1 cellular context compared by ENCODE assay signal in the genomic region with DNA sequence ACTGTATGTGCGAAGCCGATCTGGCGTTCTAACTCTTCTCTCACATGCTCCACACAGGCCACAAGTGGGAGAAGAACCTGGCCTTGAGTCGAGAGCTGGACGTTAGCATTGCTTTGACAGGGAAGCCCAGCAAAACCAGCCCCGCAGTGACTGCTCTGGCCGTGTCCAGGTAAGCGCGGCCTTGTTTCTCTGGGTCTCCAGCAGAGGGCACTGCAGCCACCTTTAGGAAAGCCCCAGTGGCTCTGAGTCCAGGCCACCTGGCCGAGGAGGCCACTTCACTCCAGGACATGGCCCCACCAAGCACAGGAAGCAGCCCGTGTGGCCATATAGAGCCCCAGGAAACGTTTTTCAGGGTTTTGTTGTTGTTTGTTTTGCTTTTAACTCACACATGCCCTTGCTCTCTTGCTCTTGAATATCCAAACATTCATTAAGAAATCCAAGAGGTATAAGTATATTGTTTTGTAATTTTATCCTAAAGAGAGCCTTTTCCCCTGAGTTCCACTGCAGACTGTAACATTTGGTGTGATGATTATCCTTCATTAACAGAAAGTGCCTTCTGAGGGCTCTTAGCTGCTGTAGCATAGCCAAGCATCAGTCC.
A peak's percentile ranks its signal among the peaks of the same experiment; 100 is the strongest.
TF ChIP-seq lines count a peak whose summit lies in the region.

No MANE protein-coding gene starts in this region.

TF ChIP-seq in H1, 55 proteins besides CTCF, POLR2A, EP300 and RAD21:
- TF ChIP-seq TCF12 (IDR thresholded peaks at IDR 0.05; ENCODE audit: low read depth, low read length), result peak; percentile 79; the same call in 1 of the 2 replicates
- TF ChIP-seq, protein P1, sequence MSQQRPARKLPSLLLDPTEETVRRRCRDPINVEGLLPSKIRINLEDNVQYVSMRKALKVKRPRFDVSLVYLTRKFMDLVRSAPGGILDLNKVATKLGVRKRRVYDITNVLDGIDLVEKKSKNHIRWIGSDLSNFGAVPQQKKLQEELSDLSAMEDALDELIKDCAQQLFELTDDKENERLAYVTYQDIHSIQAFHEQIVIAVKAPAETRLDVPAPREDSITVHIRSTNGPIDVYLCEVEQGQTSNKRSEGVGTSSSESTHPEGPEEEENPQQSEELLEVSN (IDR thresholded peaks at IDR 0.05), result 0 out of 2 replicates have a peak, but pooled peaks have one; percentile 21
- TF ChIP-seq EGR1 (IDR thresholded peaks at IDR 0.05; ENCODE audit: borderline replicate concordance, low read depth, low read length), result no peak
- TF ChIP-seq SIX5 (IDR thresholded peaks at IDR 0.05; ENCODE audit: low read depth, low read length), result no peak
- no peak for TF ChIP-seq KDM5A (IDR thresholded peaks at IDR 0.05; ENCODE audit: low read length)
- TF ChIP-seq SIN3A (conservative IDR thresholded peaks at IDR 0.05 in 1 of 2, IDR thresholded peaks at IDR 0.05 in 1 of 2; ENCODE audit: low read depth in 1 of 2, low read length in 2 of 2), result 0 out of 4 replicates have a peak, but pooled peaks of 1 of the 2 experiments have one; percentile 31
- no peak for TF ChIP-seq PHF8 (conservative IDR thresholded peaks at IDR 0.05; ENCODE audit: low read depth, low read length)
- TF ChIP-seq SRF (IDR thresholded peaks at IDR 0.05; ENCODE audit: low read depth, low read length), result no peak
- TF ChIP-seq, protein P2, sequence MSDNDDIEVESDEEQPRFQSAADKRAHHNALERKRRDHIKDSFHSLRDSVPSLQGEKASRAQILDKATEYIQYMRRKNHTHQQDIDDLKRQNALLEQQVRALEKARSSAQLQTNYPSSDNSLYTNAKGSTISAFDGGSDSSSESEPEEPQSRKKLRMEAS (IDR thresholded peaks at IDR 0.05), result peak; percentile 41; the same call in 1 of the 2 replicates
- no peak for TF ChIP-seq SP4 (IDR thresholded peaks at IDR 0.05; ENCODE audit: low read length)
- no peak for TF ChIP-seq SP1 (IDR thresholded peaks at IDR 0.05; ENCODE audit: low read depth, low read length)
- no peak for TF ChIP-seq CBX8 (IDR thresholded peaks at IDR 0.05; ENCODE audit: borderline replicate concordance, low read depth, low read length)
